ENCODE assay signal across 1 cellular context in the genomic region with DNA sequence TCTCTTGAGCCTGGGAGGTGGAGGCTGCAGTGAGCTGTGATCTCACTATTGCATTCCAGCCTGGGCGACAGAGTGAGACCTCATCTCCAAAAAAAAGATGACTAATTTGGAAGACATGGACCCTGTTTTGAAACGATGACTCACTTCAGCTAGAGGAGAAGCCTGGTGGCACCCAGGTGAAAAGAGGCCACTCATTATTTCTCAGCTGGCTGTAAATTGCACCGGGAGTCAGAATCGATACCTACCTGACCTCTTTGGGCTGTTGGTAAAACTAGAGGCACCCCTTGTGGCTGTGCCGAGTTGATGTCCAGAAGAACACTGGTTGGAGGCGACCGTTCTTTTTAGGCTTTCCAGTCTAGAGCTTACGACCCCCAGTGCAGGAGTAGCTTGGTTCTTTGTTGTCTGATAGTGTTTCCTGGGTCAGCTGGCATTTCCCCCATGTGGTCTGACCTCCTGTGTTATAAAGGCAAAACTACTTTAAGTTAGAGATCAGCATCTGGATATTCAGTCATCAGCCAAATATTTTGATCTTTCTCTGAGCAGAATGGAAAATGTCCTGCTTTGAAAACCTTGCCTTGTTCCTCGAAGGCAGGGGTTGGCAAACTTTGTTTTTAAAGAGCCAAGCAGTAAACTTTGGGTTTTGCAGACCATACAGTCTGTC.
TF ChIP-seq lines count a peak whose summit lies in the region.

No MANE protein-coding gene starts in this region.

TF ChIP-seq in GM23338, 12 proteins besides CTCF, POLR2A, EP300 and RAD21 (continued from another document):
- TF ChIP-seq, protein P1, sequence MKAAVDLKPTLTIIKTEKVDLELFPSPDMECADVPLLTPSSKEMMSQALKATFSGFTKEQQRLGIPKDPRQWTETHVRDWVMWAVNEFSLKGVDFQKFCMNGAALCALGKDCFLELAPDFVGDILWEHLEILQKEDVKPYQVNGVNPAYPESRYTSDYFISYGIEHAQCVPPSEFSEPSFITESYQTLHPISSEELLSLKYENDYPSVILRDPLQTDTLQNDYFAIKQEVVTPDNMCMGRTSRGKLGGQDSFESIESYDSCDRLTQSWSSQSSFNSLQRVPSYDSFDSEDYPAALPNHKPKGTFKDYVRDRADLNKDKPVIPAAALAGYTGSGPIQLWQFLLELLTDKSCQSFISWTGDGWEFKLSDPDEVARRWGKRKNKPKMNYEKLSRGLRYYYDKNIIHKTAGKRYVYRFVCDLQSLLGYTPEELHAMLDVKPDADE (IDR thresholded peaks at IDR 0.05), result no peak
- TF ChIP-seq, protein P2, sequence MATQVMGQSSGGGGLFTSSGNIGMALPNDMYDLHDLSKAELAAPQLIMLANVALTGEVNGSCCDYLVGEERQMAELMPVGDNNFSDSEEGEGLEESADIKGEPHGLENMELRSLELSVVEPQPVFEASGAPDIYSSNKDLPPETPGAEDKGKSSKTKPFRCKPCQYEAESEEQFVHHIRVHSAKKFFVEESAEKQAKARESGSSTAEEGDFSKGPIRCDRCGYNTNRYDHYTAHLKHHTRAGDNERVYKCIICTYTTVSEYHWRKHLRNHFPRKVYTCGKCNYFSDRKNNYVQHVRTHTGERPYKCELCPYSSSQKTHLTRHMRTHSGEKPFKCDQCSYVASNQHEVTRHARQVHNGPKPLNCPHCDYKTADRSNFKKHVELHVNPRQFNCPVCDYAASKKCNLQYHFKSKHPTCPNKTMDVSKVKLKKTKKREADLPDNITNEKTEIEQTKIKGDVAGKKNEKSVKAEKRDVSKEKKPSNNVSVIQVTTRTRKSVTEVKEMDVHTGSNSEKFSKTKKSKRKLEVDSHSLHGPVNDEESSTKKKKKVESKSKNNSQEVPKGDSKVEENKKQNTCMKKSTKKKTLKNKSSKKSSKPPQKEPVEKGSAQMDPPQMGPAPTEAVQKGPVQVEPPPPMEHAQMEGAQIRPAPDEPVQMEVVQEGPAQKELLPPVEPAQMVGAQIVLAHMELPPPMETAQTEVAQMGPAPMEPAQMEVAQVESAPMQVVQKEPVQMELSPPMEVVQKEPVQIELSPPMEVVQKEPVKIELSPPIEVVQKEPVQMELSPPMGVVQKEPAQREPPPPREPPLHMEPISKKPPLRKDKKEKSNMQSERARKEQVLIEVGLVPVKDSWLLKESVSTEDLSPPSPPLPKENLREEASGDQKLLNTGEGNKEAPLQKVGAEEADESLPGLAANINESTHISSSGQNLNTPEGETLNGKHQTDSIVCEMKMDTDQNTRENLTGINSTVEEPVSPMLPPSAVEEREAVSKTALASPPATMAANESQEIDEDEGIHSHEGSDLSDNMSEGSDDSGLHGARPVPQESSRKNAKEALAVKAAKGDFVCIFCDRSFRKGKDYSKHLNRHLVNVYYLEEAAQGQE (IDR thresholded peaks at IDR 0.05; ENCODE audit: unreplicated experiment), result no peak
- TF ChIP-seq CREB1 (CRISPR knock-in tag; IDR thresholded peaks at IDR 0.05; ENCODE audit: low read depth), result no peak
- TF ChIP-seq STAT1 (IDR thresholded peaks at IDR 0.05; ENCODE audit: unreplicated experiment), result no peak
- no peak for TF ChIP-seq ZNF114 (CRISPR knock-in tag; IDR thresholded peaks at IDR 0.05)
- no peak for TF ChIP-seq POLR2AphosphoS5 (IDR thresholded peaks at IDR 0.05; ENCODE audit: low read depth)
- TF ChIP-seq EZH2phosphoT487 (IDR thresholded peaks at IDR 0.05; ENCODE audit: unreplicated experiment), result no peak
- TF ChIP-seq JUNB (IDR thresholded peaks at IDR 0.05; ENCODE audit: unreplicated experiment), result no peak
- TF ChIP-seq EZH2 (IDR thresholded peaks at IDR 0.05; ENCODE audit: low read depth, unreplicated experiment), result no peak
- TF ChIP-seq, protein P3, sequence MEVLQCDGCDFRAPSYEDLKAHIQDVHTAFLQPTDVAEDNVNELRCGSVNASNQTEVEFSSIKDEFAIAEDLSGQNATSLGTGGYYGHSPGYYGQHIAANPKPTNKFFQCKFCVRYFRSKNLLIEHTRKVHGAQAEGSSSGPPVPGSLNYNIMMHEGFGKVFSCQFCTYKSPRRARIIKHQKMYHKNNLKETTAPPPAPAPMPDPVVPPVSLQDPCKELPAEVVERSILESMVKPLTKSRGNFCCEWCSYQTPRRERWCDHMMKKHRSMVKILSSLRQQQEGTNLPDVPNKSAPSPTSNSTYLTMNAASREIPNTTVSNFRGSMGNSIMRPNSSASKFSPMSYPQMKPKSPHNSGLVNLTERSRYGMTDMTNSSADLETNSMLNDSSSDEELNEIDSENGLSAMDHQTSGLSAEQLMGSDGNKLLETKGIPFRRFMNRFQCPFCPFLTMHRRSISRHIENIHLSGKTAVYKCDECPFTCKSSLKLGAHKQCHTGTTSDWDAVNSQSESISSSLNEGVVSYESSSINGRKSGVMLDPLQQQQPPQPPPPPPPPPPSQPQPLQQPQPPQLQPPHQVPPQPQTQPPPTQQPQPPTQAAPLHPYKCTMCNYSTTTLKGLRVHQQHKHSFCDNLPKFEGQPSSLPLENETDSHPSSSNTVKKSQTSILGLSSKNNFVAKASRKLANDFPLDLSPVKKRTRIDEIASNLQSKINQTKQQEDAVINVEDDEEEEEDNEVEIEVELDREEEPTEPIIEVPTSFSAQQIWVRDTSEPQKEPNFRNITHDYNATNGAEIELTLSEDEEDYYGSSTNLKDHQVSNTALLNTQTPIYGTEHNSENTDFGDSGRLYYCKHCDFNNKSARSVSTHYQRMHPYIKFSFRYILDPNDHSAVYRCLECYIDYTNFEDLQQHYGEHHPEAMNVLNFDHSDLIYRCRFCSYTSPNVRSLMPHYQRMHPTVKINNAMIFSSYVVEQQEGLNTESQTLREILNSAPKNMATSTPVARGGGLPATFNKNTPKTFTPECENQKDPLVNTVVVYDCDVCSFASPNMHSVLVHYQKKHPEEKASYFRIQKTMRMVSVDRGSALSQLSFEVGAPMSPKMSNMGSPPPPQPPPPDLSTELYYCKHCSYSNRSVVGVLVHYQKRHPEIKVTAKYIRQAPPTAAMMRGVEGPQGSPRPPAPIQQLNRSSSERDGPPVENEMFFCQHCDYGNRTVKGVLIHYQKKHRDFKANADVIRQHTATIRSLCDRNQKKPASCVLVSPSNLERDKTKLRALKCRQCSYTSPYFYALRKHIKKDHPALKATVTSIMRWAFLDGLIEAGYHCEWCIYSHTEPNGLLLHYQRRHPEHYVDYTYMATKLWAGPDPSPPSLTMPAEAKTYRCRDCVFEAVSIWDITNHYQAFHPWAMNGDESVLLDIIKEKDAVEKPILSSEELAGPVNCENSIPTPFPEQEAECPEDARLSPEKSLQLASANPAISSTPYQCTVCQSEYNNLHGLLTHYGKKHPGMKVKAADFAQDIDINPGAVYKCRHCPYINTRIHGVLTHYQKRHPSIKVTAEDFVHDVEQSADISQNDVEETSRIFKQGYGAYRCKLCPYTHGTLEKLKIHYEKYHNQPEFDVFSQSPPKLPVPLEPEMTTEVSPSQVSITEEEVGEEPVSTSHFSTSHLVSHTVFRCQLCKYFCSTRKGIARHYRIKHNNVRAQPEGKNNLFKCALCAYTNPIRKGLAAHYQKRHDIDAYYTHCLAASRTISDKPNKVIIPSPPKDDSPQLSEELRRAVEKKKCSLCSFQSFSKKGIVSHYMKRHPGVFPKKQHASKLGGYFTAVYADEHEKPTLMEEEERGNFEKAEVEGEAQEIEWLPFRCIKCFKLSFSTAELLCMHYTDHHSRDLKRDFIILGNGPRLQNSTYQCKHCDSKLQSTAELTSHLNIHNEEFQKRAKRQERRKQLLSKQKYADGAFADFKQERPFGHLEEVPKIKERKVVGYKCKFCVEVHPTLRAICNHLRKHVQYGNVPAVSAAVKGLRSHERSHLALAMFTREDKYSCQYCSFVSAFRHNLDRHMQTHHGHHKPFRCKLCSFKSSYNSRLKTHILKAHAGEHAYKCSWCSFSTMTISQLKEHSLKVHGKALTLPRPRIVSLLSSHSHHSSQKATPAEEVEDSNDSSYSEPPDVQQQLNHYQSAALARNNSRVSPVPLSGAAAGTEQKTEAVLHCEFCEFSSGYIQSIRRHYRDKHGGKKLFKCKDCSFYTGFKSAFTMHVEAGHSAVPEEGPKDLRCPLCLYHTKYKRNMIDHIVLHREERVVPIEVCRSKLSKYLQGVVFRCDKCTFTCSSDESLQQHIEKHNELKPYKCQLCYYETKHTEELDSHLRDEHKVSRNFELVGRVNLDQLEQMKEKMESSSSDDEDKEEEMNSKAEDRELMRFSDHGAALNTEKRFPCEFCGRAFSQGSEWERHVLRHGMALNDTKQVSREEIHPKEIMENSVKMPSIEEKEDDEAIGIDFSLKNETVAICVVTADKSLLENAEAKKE (CRISPR knock-in tag; IDR thresholded peaks at IDR 0.05), result no peak
- TF ChIP-seq NANOG (IDR thresholded peaks at IDR 0.05; ENCODE audit: borderline replicate concordance), result no peak
